In genomic region chr4:101349346-101350064, GRCh38 we compare ENCODE assay signal across 8 cellular contexts. TPM values are rescaled to one million over a fixed set of nuclear protein-coding genes. Genes with fewer than 3 reads are reported as not detected.
DNase-seq lines count a peak whose midpoint lies in the region; ATAC-seq and TF ChIP-seq lines count a peak whose summit lies in the region.

No MANE protein-coding gene starts in this region.

- DNase-seq in DMS 273 treated with DMSO at 0.1 percent for 48 hours (lab: John Stamatoyannopoulos, UW) (peak; percentile 66), NCI-H2196 treated with DMSO at 0.1 percent for 48 hours (lab: John Stamatoyannopoulos, UW; ENCODE audit: unreplicated experiment) (peak; percentile 37), fibroblast of gingiva (ENCODE audit: low read depth) (peak; percentile 62), psoas muscle (peak; percentile 37 to 61), COLO829 (ENCODE audit: low spot score) (no peak), hippocampal formation (lab: John Stamatoyannopoulos, UW) (no peak), brain microvascular endothelial cell (no peak)
- no peak for DNase-seq in stimulated activated CD4-positive, alpha-beta T cell treated with anti-CD3 and anti-CD28 coated beads, Interleukin-4, amount 100 ng/mL, for 24 hours

- H3K27me3 ChIP-seq in psoas muscle (ENCODE audit: insufficient read depth in 3 of 3, low read length in 2 of 3) (no peaks in the 10 kb centered on the region), brain microvascular endothelial cell (replicated peaks) (no peaks in the 10 kb centered on the region)

- H3K4me1 ChIP-seq in psoas muscle, result peaks cover 9% of the 10 kb centered on the region

- TF ChIP-seq CTCF in psoas muscle (IDR thresholded peaks at IDR 0.05), result no peak
- no peak for TF ChIP-seq CTCF in brain microvascular endothelial cell (IDR thresholded peaks at IDR 0.05; ENCODE audit: low read depth, low read length, missing control alignments)

- intact Hi-C loops in psoas muscle (cut with DNase I), result loop anchor here (5.0 to 10.0 kb wide), 6 partner anchors 67 to 1255 kb away; no protein-coding TSS in a partner anchor

- no peaks in the 10 kb centered on the region for H3K36me3 ChIP-seq in psoas muscle (ENCODE audit: insufficient read depth in 1 of 2, low read depth in 1 of 2)
- H3K36me3 ChIP-seq in brain microvascular endothelial cell (replicated peaks), result no peaks in the 10 kb centered on the region

- H3K27ac ChIP-seq in psoas muscle, result peak overlapping the region; percentile 87
- no peak overlapping the region for H3K27ac ChIP-seq in brain microvascular endothelial cell

- ATAC-seq in psoas muscle, result no peak

- no peaks in the 10 kb centered on the region for H3K9me3 ChIP-seq in psoas muscle

- in situ Hi-C loops in brain microvascular endothelial cell (cut with HindIII; ENCODE audit: low pct_ligation_motif_present, low sequenced_read_pairs), result no loop called here

- peak overlapping the region; percentile 84 for H3K4me3 ChIP-seq in psoas muscle
- no peak overlapping the region for H3K4me3 ChIP-seq in brain microvascular endothelial cell (ENCODE audit: low read depth, low read length)

- WGBS in psoas muscle, 3 donors, result 46 to 54% (median 53%) methylated on average over 4 of the region's 4 CpGs

RNA-seq across cellular contexts. Expression of gene PPP3CA, which starts 2.2 kb away (rescaled TPM):
- total RNA-seq in psoas muscle, result 10 to 100 TPM; 32.6 to 65.9 (median 36.7) TPM
- 10 to 100 TPM; 10.4 to 15.3 (median 12.5) TPM for polyA plus RNA-seq in psoas muscle

Comparison
In these comparisons a context has a peak if more than half of its experiments do, and no peak if none do; other contexts are left out.
1. DNase-seq: peak in DMS 273 treated with DMSO at 0.1 percent for 48 hours (single experiment), NCI-H2196 treated with DMSO at 0.1 percent for 48 hours (single experiment), fibroblast of gingiva (single experiment) and psoas muscle (2 of 2); none in COLO829 (single experiment), hippocampal formation (0 of 2), stimulated activated CD4-positive, alpha-beta T cell treated with anti-CD3 and anti-CD28 coated beads, Interleukin-4, amount 100 ng/mL, for 24 hours (single experiment) and brain microvascular endothelial cell (single experiment).